Comparison of ENCODE assay signal across 17 cellular contexts in genomic region chr16:12548270-12548983, GRCh38.
DNase-seq lines count a peak whose midpoint lies in the region; ATAC-seq and TF ChIP-seq lines count a peak whose summit lies in the region.
"Had no signal": no experiment of that assay in that cellular context is flagged by ENCODE, and none has a peak within 500 bp of the region (broad histone marks: within the 10 kb centered on the region; RNA-seq: fewer than 3 reads in every experiment).

No MANE protein-coding gene starts in this region.

- H3K79me2 ChIP-seq in OCI-LY7 (ENCODE audit: insufficient read depth, low read depth, low read length): peaks cover 5% of the 10 kb centered on the region; the same call in 1 of the 2 replicates

- peaks cover 9% of the 10 kb centered on the region; the same call in 1 of the 2 replicates for H3K36me3 ChIP-seq in OCI-LY7 (ENCODE audit: insufficient read depth, low read length)
- H3K36me3 ChIP-seq: HAP-1, left ventricle myocardium inferior, stomach had no signal

- no peak for TF ChIP-seq CTCF in GM10248 (IDR thresholded peaks at IDR 0.05; ENCODE audit: control extremely low read depth, extremely low read depth, low read depth, missing control alignments)
- no peak for TF ChIP-seq CTCF in OCI-LY7 (conservative IDR thresholded peaks at IDR 0.05; ENCODE audit: low read length)

- peak; percentile 41 for ATAC-seq in GM18868 (IDR thresholded peaks at IDR 0.05; ENCODE audit: unreplicated experiment)
- peak; percentile 42 for ATAC-seq in HG02623 (IDR thresholded peaks at IDR 0.05; ENCODE audit: unreplicated experiment)
- ATAC-seq in HG03571 (IDR thresholded peaks at IDR 0.05; ENCODE audit: unreplicated experiment): no peak
- ATAC-seq in GM19452 (IDR thresholded peaks at IDR 0.05; ENCODE audit: unreplicated experiment): no peak

- peak overlapping the region; percentile 98 for H3K27ac ChIP-seq in OCI-LY7 (ENCODE audit: low read depth, low read length, poor library complexity, severe bottlenecking)
- H3K27ac ChIP-seq: left ventricle myocardium inferior, stomach had no signal

- H3K9me3 ChIP-seq in OCI-LY7 (ENCODE audit: low read length): no peaks in the 10 kb centered on the region
- H3K9me3 ChIP-seq: left ventricle myocardium inferior, stomach had no signal

- H3K4me3 ChIP-seq in OCI-LY7 (ENCODE audit: low read depth, low read length, poor library complexity, severe bottlenecking): peak overlapping the region; percentile 64
- H3K4me3 ChIP-seq: HAP-1, left ventricle myocardium inferior, smooth muscle cell, stomach had no signal

- H3K4me1 ChIP-seq in OCI-LY7 (ENCODE audit: insufficient read depth, low read length, poor library complexity, severe bottlenecking): peaks cover 100% of the 10 kb centered on the region
- H3K4me1 ChIP-seq: HAP-1, left ventricle myocardium inferior, stomach had no signal

- POLR2A ChIA-PET in GM10248 (lab: Yijun Ruan, JAX): interaction anchor here (0.9 to 1.5 kb wide), 2 partner anchors 12 to 90 kb away, joined by 3 to 4 read pairs; no protein-coding TSS in a partner anchor
- POLR2A ChIA-PET in OCI-LY7 (lab: Charles Lee): interaction anchor here (0.5 to 4.1 kb wide), 7 partner anchors 9 to 840 kb away, joined by 3 to 16 read pairs (median 3); no protein-coding TSS in a partner anchor

- H4K20me1 ChIP-seq in OCI-LY7 (ENCODE audit: insufficient read depth, low read length): no peaks in the 10 kb centered on the region

- CTCF ChIA-PET in GM10248 (lab: Yijun Ruan, JAX): interaction anchor here (0.9 to 1.8 kb wide), 5 partner anchors 8 to 454 kb away, joined by 3 to 8 read pairs (median 3); no protein-coding TSS in a partner anchor
- CTCF ChIA-PET in OCI-LY7 (lab: Charles Lee; ENCODE audit: unreplicated experiment): interaction anchor here (0.6 to 1.2 kb wide), 2 partner anchors 10 to 210 kb away, joined by 3 to 4 read pairs; no protein-coding TSS in a partner anchor

- peak overlapping the region; percentile 92 for H3K4me2 ChIP-seq in OCI-LY7 (ENCODE audit: low read length)
- H3K4me2 ChIP-seq: smooth muscle cell had no signal

- intact Hi-C loops in OCI-LY7 (cut with micrococcal nuclease; ENCODE audit: unreplicated experiment): loop anchor here (5.0 to 10.0 kb wide), 4 partner anchors 69 to 269 kb away; no protein-coding TSS in a partner anchor

- DNase-seq in GM10248 (ENCODE audit: extremely low spot score): peak; percentile 60
- DNase-seq in OCI-LY7 (ENCODE audit: low spot score): peak; percentile 68
- DNase-seq in NCI-H1092 treated with DMSO at 0.1 percent for 48 hours (lab: John Stamatoyannopoulos, UW): no peak
- no peak for DNase-seq in NCI-H1694 treated with DMSO at 0.1 percent for 48 hours (lab: John Stamatoyannopoulos, UW)
- DNase-seq: activated T-cell treated with anti-CD3 and anti-CD28 coated beads, Interleukin-2, amount 50 U/mL, for 1 hour; AML-193; amniotic stem cell; foreskin melanocyte; left ventricle myocardium inferior; NCI-H187 treated with DMSO at 0.1 percent for 48 hours; stomach had no signal

- H2AFZ ChIP-seq in OCI-LY7 (ENCODE audit: low read length): no peak overlapping the region

- H3K9me2 ChIP-seq in OCI-LY7 (ENCODE audit: insufficient read depth, low read length): no peaks in the 10 kb centered on the region

- no TSS peak for BruUV-seq in OCI-LY7 (replicated peaks; lab: Mats Ljungman, UMichigan)

Comparison
In these comparisons a context has a peak if more than half of its experiments do, and no peak if none do; other contexts are left out.
1. DNase-seq: peak in GM10248 (single experiment) and OCI-LY7 (single experiment); none in NCI-H1092 treated with DMSO at 0.1 percent for 48 hours (single experiment) and NCI-H1694 treated with DMSO at 0.1 percent for 48 hours (single experiment).
2. ATAC-seq: peak in GM18868 (single experiment) and HG02623 (single experiment); none in HG03571 (single experiment) and GM19452 (single experiment).